In the genomic region with DNA sequence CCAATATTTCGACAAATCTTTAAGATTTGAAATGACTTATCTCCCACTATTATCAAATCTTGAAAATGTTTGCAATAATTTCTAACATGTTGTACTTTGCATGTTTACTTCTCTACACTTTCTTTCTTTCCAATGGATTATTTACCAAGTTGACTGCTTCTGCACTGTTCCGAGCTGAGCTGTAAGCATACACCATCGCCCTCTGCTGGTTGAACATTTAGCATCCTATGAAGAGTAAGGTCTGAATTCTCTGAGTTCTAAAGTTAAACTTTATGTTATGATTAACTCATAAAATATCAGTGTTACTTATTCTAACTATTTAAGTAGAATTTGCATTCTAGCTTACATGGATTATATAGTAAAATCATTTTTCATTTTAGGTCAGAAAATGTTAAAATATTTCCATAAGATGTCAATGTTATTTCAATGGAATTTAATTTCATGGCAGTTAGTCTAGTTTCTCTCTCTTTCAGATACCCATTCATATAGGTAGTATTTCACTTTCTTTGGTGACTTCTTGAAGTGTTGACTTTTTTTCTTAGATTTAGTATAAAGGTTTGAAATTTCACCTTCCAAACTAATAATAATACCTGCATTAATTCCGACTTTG, we compare ENCODE assay signal across 9 cellular contexts.
DNase-seq lines count a peak whose midpoint lies in the region; ATAC-seq and TF ChIP-seq lines count a peak whose summit lies in the region.
"Had no signal": no experiment of that assay in that cellular context is flagged by ENCODE, and none has a peak within 500 bp of the region (broad histone marks: within the 10 kb centered on the region; RNA-seq: fewer than 3 reads in every experiment).

No MANE protein-coding gene starts in this region.

- ATAC-seq in GM19463 (IDR thresholded peaks at IDR 0.05; ENCODE audit: unreplicated experiment) = peak; percentile 90

- no peaks in the 10 kb centered on the region for H3K27me3 Mint-ChIP-seq in CD4-positive, alpha-beta memory T cell
- H3K27me3 Mint-ChIP-seq: dendritic cell treated with granulocyte-macrophage colony-stimulating factor and Interleukin-4, amounts not matched to agents 40 ng/mL and 50 ng/mL, for 4 days had no signal

- no peaks in the 10 kb centered on the region for H3K9me3 ChIP-seq in CD4-positive, alpha-beta memory T cell (ENCODE audit: control insufficient read depth in 1 of 2, low read length in 2 of 2)

- H3K27ac Mint-ChIP-seq in CD4-positive, alpha-beta memory T cell = no peak overlapping the region
- H3K27ac Mint-ChIP-seq: dendritic cell treated with granulocyte-macrophage colony-stimulating factor and Interleukin-4, amounts not matched to agents 40 ng/mL and 50 ng/mL, for 4 days had no signal

- H3K4me3 ChIP-seq in fibroblast of mammary gland (ENCODE audit: control insufficient read depth, low read depth, low read length) (no peak overlapping the region), retinal pigment epithelial cell (ENCODE audit: low read length) (no peak overlapping the region)
- no peak overlapping the region for H3K4me3 ChIP-seq in CD4-positive, alpha-beta memory T cell (ENCODE audit: low read length in 2 of 2)

- POLR2A ChIA-PET in CD4-positive, alpha-beta memory T cell (lab: Charles Lee; ENCODE audit: partially characterized antibody) = no interaction called here

- intact Hi-C loops in CD4-positive, alpha-beta memory T cell (cut with micrococcal nuclease) = no loop called here

- peaks cover 0 to 8% (median 2%) of the 10 kb centered on the region in 8 donors for H3K9me3 Mint-ChIP-seq in CD4-positive, alpha-beta memory T cell
- H3K9me3 Mint-ChIP-seq: dendritic cell treated with granulocyte-macrophage colony-stimulating factor and Interleukin-4, amounts not matched to agents 40 ng/mL and 50 ng/mL, for 4 days had no signal

- H3K27me3 ChIP-seq in CD4-positive, alpha-beta memory T cell (ENCODE audit: insufficient read depth, low read length) = no peaks in the 10 kb centered on the region

- CTCF ChIA-PET in CD4-positive, alpha-beta memory T cell (lab: Charles Lee; ENCODE audit: partially characterized antibody) = no interaction called here

- peak; percentile 13 for DNase-seq in NCI-H345 (lab: John Stamatoyannopoulos, UW)
- DNase-seq in NCI-H345 treated with DMSO at 0.1 percent for 48 hours (lab: John Stamatoyannopoulos, UW; ENCODE audit: unreplicated experiment) = no peak
- peak; percentile 24 for DNase-seq in HK-2 (ENCODE audit: unreplicated experiment)
- DNase-seq in SK-N-DZ (ENCODE audit: low spot score) = peak; percentile 29
- peak; percentile 69 for DNase-seq in fibroblast of mammary gland (ENCODE audit: low read depth)
- DNase-seq in retinal pigment epithelial cell (ENCODE audit: low read depth) = peak; percentile 21
- DNase-seq in CD4-positive, alpha-beta memory T cell = no peak

- H3K4me3 Mint-ChIP-seq in CD4-positive, alpha-beta memory T cell = no peak overlapping the region
- H3K4me3 Mint-ChIP-seq: dendritic cell treated with granulocyte-macrophage colony-stimulating factor and Interleukin-4, amounts not matched to agents 40 ng/mL and 50 ng/mL, for 4 days had no signal

- no peaks in the 10 kb centered on the region for H3K36me3 Mint-ChIP-seq in CD4-positive, alpha-beta memory T cell

- no peak overlapping the region for H3K27ac ChIP-seq in CD4-positive, alpha-beta memory T cell (ENCODE audit: low read depth, low read length)

- TF ChIP-seq CTCF in fibroblast of mammary gland (conservative IDR thresholded peaks at IDR 0.05; ENCODE audit: control insufficient read depth, insufficient read depth, low read depth, low read length) = peak; percentile 92
- peak; percentile 87 for TF ChIP-seq CTCF in retinal pigment epithelial cell (conservative IDR thresholded peaks at IDR 0.05; ENCODE audit: low read depth, low read length)

- no peaks in the 10 kb centered on the region for H3K4me1 Mint-ChIP-seq in CD4-positive, alpha-beta memory T cell

- no peaks in the 10 kb centered on the region for H3K4me1 ChIP-seq in CD4-positive, alpha-beta memory T cell (ENCODE audit: insufficient read depth, low read length)

- no peaks in the 10 kb centered on the region for H3K36me3 ChIP-seq in CD4-positive, alpha-beta memory T cell (ENCODE audit: insufficient read depth, low read length)

Comparison
In these comparisons a context has a peak if more than half of its experiments do, and no peak if none do; other contexts are left out.
1. DNase-seq: peak in NCI-H345 (single experiment), HK-2 (single experiment), SK-N-DZ (single experiment), fibroblast of mammary gland (single experiment) and retinal pigment epithelial cell (single experiment); none in NCI-H345 treated with DMSO at 0.1 percent for 48 hours (single experiment) and CD4-positive, alpha-beta memory T cell (0 of 5).